In genomic region chr9:71897573-71897972, GRCh38 we compare ENCODE assay signal across 9 cellular contexts. TPM values are rescaled to one million over a fixed set of nuclear protein-coding genes. Genes with fewer than 3 reads are reported as not detected.
DNase-seq lines count a peak whose midpoint lies in the region; ATAC-seq and TF ChIP-seq lines count a peak whose summit lies in the region.
"Had no signal": no experiment of that assay in that cellular context is flagged by ENCODE, and none has a peak within 500 bp of the region (broad histone marks: within the 10 kb centered on the region; RNA-seq: fewer than 3 reads in every experiment).

No MANE protein-coding gene starts in this region.

- H3K27ac Mint-ChIP-seq in CD8-positive, alpha-beta memory T cell, result peak overlapping the region; percentile 2 to 87 (median 74)
- peak overlapping the region; percentile 61 for H3K27ac Mint-ChIP-seq in activated T-helper 1 cell treated with anti-CD3 and anti-CD28 coated beads, Interleukin-12 subunit alpha, Interleukin-12 subunit beta, Interleukin-2, Interleukin-4 antibody, amounts not matched to agents 30 ng/mL and 10 ng/mL and 1 ng/mL, durations not matched to agents 14 hours and 24 hours and 36 hours

- no peaks in the 10 kb centered on the region for H3K27me3 Mint-ChIP-seq in CD8-positive, alpha-beta memory T cell
- no peaks in the 10 kb centered on the region for H3K27me3 Mint-ChIP-seq in activated T-helper 1 cell treated with anti-CD3 and anti-CD28 coated beads, Interleukin-12 subunit alpha, Interleukin-12 subunit beta, Interleukin-2, Interleukin-4 antibody, amounts not matched to agents 30 ng/mL and 10 ng/mL and 1 ng/mL, durations not matched to agents 14 hours and 24 hours and 36 hours (ENCODE audit: insufficient read depth)

- no peak overlapping the region for H3K27ac ChIP-seq in CD8-positive, alpha-beta memory T cell (ENCODE audit: low read depth, low read length)

- H3K36me3 ChIP-seq in CD8-positive, alpha-beta memory T cell (ENCODE audit: insufficient read depth, low read length), result no peaks in the 10 kb centered on the region

- H3K9me3 Mint-ChIP-seq in CD8-positive, alpha-beta memory T cell, result no peaks in the 10 kb centered on the region
- no peaks in the 10 kb centered on the region for H3K9me3 Mint-ChIP-seq in activated T-helper 1 cell treated with anti-CD3 and anti-CD28 coated beads, Interleukin-12 subunit alpha, Interleukin-12 subunit beta, Interleukin-2, Interleukin-4 antibody, amounts not matched to agents 30 ng/mL and 10 ng/mL and 1 ng/mL, durations not matched to agents 14 hours and 24 hours and 36 hours

- peaks cover 52% of the 10 kb centered on the region for H3K4me1 ChIP-seq in CD8-positive, alpha-beta memory T cell (ENCODE audit: insufficient read depth, low read length)

- intact Hi-C loops in activated T-helper 1 cell treated with anti-CD3 and anti-CD28 coated beads, Interleukin-12 subunit alpha, Interleukin-12 subunit beta, Interleukin-2, Interleukin-4 antibody, amounts not matched to agents 30 ng/mL and 10 ng/mL and 1 ng/mL, durations not matched to agents 14 hours and 24 hours and 36 hours (cut with micrococcal nuclease), result loop anchor here (2.0 to 10.0 kb wide), 3 partner anchors 115 to 1257 kb away; partner anchors contain the start of gene ANXA1

- CTCF ChIA-PET in CD8-positive, alpha-beta memory T cell (lab: Charles Lee), result interaction anchor here (1.5 to 2.6 kb wide), 2 partner anchors 10 to 78 kb away, joined by 4 to 11 read pairs; no protein-coding TSS in a partner anchor

- peak; percentile 56 for ATAC-seq in GM19438 (IDR thresholded peaks at IDR 0.05; ENCODE audit: low read depth, unreplicated experiment)
- ATAC-seq in HG03442 (IDR thresholded peaks at IDR 0.05; ENCODE audit: unreplicated experiment), result peak; percentile 52

- peaks cover 73 to 94% (median 87%) of the 10 kb centered on the region in 3 donors for H3K4me1 Mint-ChIP-seq in CD8-positive, alpha-beta memory T cell
- peaks cover 88% of the 10 kb centered on the region for H3K4me1 Mint-ChIP-seq in activated T-helper 1 cell treated with anti-CD3 and anti-CD28 coated beads, Interleukin-12 subunit alpha, Interleukin-12 subunit beta, Interleukin-2, Interleukin-4 antibody, amounts not matched to agents 30 ng/mL and 10 ng/mL and 1 ng/mL, durations not matched to agents 14 hours and 24 hours and 36 hours (ENCODE audit: low read depth)

- peaks cover 0 to 1% (median 0%) of the 10 kb centered on the region in 3 donors for H3K36me3 Mint-ChIP-seq in CD8-positive, alpha-beta memory T cell
- H3K36me3 Mint-ChIP-seq in activated T-helper 1 cell treated with anti-CD3 and anti-CD28 coated beads, Interleukin-12 subunit alpha, Interleukin-12 subunit beta, Interleukin-2, Interleukin-4 antibody, amounts not matched to agents 30 ng/mL and 10 ng/mL and 1 ng/mL, durations not matched to agents 14 hours and 24 hours and 36 hours (ENCODE audit: low read depth), result peaks cover 14% of the 10 kb centered on the region

- H3K4me3 ChIP-seq in CD8-positive, alpha-beta memory T cell (ENCODE audit: low read length), result no peak overlapping the region

- no peak for TF ChIP-seq POLR2A in erythroblast (IDR thresholded peaks at IDR 0.05; ENCODE audit: low read length)

- no peaks in the 10 kb centered on the region for H3K9me3 ChIP-seq in CD8-positive, alpha-beta memory T cell (ENCODE audit: low read length)

- DNase-seq in CD8-positive, alpha-beta memory T cell, result peak in 2 of 5 donors; percentile 19 to 22
- no peak for DNase-seq in activated T-helper 1 cell treated with anti-CD3 and anti-CD28 coated beads, Interleukin-12 subunit alpha, Interleukin-12 subunit beta, Interleukin-2, Interleukin-4 antibody, amounts not matched to agents 30 ng/mL and 10 ng/mL and 1 ng/mL, durations not matched to agents 14 hours and 24 hours and 36 hours (ENCODE audit: low spot score)
- DNase-seq in erythroblast (lab: John Stamatoyannopoulos, UW) (no peak), NCI-H446 (lab: John Stamatoyannopoulos, UW) (no peak), AG08396 (ENCODE audit: low spot score) (no peak), anterior cingulate cortex (lab: John Stamatoyannopoulos, UW) (no peak)
- DNase-seq: DMS79 had no signal

- POLR2A ChIA-PET in CD8-positive, alpha-beta memory T cell (lab: Charles Lee), result no interaction called here

- no peaks in the 10 kb centered on the region for H3K27me3 ChIP-seq in CD8-positive, alpha-beta memory T cell (ENCODE audit: insufficient read depth, low read length, poor library complexity, severe bottlenecking)

- peak overlapping the region; percentile 3 to 81 (median 59) for H3K4me3 Mint-ChIP-seq in CD8-positive, alpha-beta memory T cell
- H3K4me3 Mint-ChIP-seq in activated T-helper 1 cell treated with anti-CD3 and anti-CD28 coated beads, Interleukin-12 subunit alpha, Interleukin-12 subunit beta, Interleukin-2, Interleukin-4 antibody, amounts not matched to agents 30 ng/mL and 10 ng/mL and 1 ng/mL, durations not matched to agents 14 hours and 24 hours and 36 hours, result peak overlapping the region; percentile 35

RNA-seq across cellular contexts. Expression of gene ABHD17B, which starts 13.4 kb away (rescaled TPM):
- total RNA-seq in CD8-positive, alpha-beta memory T cell, result 10 to 100 TPM; 17.0 to 17.3 TPM
- polyA plus RNA-seq in CD8-positive, alpha-beta memory T cell, result 26.6 TPM
- 18.5 and 20.4 TPM in 2 replicates for total RNA-seq in activated T-helper 1 cell treated with anti-CD3 and anti-CD28 coated beads, Interleukin-12 subunit alpha, Interleukin-12 subunit beta, Interleukin-2, Interleukin-4 antibody, amounts not matched to agents 30 ng/mL and 10 ng/mL and 1 ng/mL, durations not matched to agents 14 hours and 24 hours and 36 hours

RNA-seq across cellular contexts. Expression of gene C9orf85, which starts 13.9 kb away (rescaled TPM):
- total RNA-seq in CD8-positive, alpha-beta memory T cell, result 10 to 100 TPM; 11.4 to 12.3 TPM
- 13.5 TPM for polyA plus RNA-seq in CD8-positive, alpha-beta memory T cell
- total RNA-seq in activated T-helper 1 cell treated with anti-CD3 and anti-CD28 coated beads, Interleukin-12 subunit alpha, Interleukin-12 subunit beta, Interleukin-2, Interleukin-4 antibody, amounts not matched to agents 30 ng/mL and 10 ng/mL and 1 ng/mL, durations not matched to agents 14 hours and 24 hours and 36 hours, result 9.3 and 9.8 TPM in 2 replicates
